ENCODE assay signal across 16 cellular contexts in the genomic region with DNA sequence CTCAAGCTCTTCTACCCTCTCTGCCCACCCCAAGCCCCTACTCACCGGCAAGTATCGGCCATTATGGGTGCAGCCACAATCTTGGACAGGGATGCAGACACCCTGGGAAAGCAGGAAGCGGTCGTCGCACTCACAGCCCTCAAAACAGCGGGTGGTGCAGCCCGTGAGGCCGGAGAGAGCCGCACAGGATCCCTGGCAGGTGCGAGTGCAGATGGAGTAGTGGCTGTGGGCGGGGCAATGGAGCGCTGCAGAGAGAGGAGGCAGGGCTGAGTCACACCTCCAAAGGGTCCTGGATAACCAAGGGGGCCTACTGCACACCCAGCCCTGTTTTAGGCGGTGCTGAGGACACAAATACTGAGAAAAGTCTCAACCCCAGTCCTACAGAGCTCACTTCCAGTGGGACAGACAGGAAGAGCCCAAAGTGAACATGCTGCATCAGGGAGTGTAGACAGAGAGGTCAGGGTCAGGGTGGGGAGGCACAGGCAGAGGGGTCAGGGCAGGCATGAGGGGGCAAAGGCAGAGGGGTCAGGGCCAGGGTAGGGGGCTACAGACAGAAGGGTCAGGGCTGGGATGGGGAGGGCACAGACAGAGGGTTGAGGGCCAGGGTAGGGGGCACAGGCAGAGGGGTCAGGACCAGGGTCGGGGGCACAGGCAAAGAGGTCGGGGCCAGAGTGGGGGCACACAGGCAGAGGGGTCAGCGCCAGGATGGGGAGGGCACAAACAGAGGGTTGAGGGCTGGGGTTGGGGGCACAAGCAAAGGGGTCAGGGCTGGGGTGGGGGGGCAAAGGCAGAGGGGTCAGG. TPM values are rescaled to one million over a fixed set of nuclear protein-coding genes. Genes with fewer than 3 reads are reported as not detected.
DNase-seq lines count a peak whose midpoint lies in the region; ATAC-seq and TF ChIP-seq lines count a peak whose summit lies in the region.
"Had no signal": no experiment of that assay in that cellular context is flagged by ENCODE, and none has a peak within 500 bp of the region (broad histone marks: within the 10 kb centered on the region; RNA-seq: fewer than 3 reads in every experiment).

No MANE protein-coding gene starts in this region.

- H3K4me3 ChIP-seq in H7 (ENCODE audit: insufficient read depth, low read depth, low read length) (no peak overlapping the region), HAP-1 (no peak overlapping the region), mucosa of descending colon (no peak overlapping the region)
- H3K4me3 ChIP-seq: cardiac muscle cell, Peyer's patch had no signal

- H3K36me3 ChIP-seq in H7 (replicated peaks; ENCODE audit: control insufficient read depth, insufficient read depth, low read length) (no peaks in the 10 kb centered on the region), HAP-1 (replicated peaks) (no peaks in the 10 kb centered on the region), mucosa of descending colon (ENCODE audit: low read depth) (peaks cover 5% of the 10 kb centered on the region)
- H3K36me3 ChIP-seq: cardiac muscle cell had no signal

- no peak for TF ChIP-seq CTCF in mucosa of descending colon (IDR thresholded peaks at IDR 0.05)

- intact Hi-C loops in mucosa of descending colon (cut with DNase I, micrococcal nuclease), result no loop called here

- DNase-seq in H7 (peak; percentile 92), NCI-H1105 treated with DMSO at 0.1 percent for 48 hours (lab: John Stamatoyannopoulos, UW) (peak; percentile 11), NCI-H510A treated with DMSO at 0.1 percent for 48 hours (lab: John Stamatoyannopoulos, UW) (peak; percentile 86), iPS-NIHi11 (ENCODE audit: low spot score) (peak; percentile 91), HAP-1 (ENCODE audit: low spot score in 2 of 2) (no peak), UCSD-AML1 (lab: John Stamatoyannopoulos, UW; ENCODE audit: unreplicated experiment) (no peak), midbrain (lab: John Stamatoyannopoulos, UW) (no peak), mucosa of descending colon (no peak)
- DNase-seq: activated naive CD8-positive, alpha-beta T cell treated with anti-CD3 and anti-CD28 coated beads, Interleukin-2, amount 10 ng/mL, durations not matched to agents 7 days and 5 days; foreskin keratinocyte; NCI-H1930; occipital lobe; stimulated activated CD4-positive, alpha-beta T cell treated with anti-CD3 and anti-CD28 coated beads, Interleukin-4, amount 100 ng/mL, for 24 hours; T-cell had no signal

- no peak for ATAC-seq in mucosa of descending colon
- ATAC-seq: foreskin keratinocyte, T-cell had no signal

- no peaks in the 10 kb centered on the region for H3K9me3 ChIP-seq in HAP-1
- H3K9me3 ChIP-seq in mucosa of descending colon, result no peaks in the 10 kb centered on the region
- H3K9me3 ChIP-seq: Peyer's patch had no signal

- in situ Hi-C loops in HAP-1 (cut with MboI; ENCODE audit: low sequenced_read_pairs), result no loop called here

- no peaks in the 10 kb centered on the region for H3K27me3 ChIP-seq in H7 (ENCODE audit: control insufficient read depth, insufficient read depth, low read length)
- H3K27me3 ChIP-seq in HAP-1 (ENCODE audit: low read depth), result 0 out of 2 replicates have a peak, but pooled peaks cover 2% of the 10 kb centered on the region
- H3K27me3 ChIP-seq: cardiac muscle cell, foreskin keratinocyte, Peyer's patch had no signal

- no peaks in the 10 kb centered on the region for H3K4me1 ChIP-seq in HAP-1
- no peaks in the 10 kb centered on the region for H3K4me1 ChIP-seq in mucosa of descending colon (ENCODE audit: low read depth)
- H3K4me1 ChIP-seq: foreskin keratinocyte, Peyer's patch had no signal

RNA-seq across cellular contexts. Expression of gene FBL, which starts 24.2 kb away (rescaled TPM):
- total RNA-seq in H7 (2014; rRNA removed; shearing (Covaris generic)), result 376 and 414 TPM in 2 replicates
- total RNA-seq in mucosa of descending colon, result 100 to 1,000 TPM; 126 to 200 (median 155) TPM

RNA-seq across cellular contexts. Expression of gene DYRK1B, which starts 36.4 kb away (rescaled TPM):
- 5.4 and 6.9 TPM in 2 replicates for total RNA-seq in H7 (2014; rRNA removed; shearing (Covaris generic))
- total RNA-seq in mucosa of descending colon, result 10 to 100 TPM; 14.5 to 27.2 (median 23.7) TPM

Comparison
In these comparisons a context has a peak if more than half of its experiments do, and no peak if none do; other contexts are left out.
1. DNase-seq: peak in H7 (single experiment), NCI-H1105 treated with DMSO at 0.1 percent for 48 hours (single experiment), NCI-H510A treated with DMSO at 0.1 percent for 48 hours (single experiment) and iPS-NIHi11 (single experiment); none in HAP-1 (0 of 2), UCSD-AML1 (single experiment), midbrain (single experiment) and mucosa of descending colon (0 of 3).